Comparison of ENCODE assay signal across 10 cellular contexts in the genomic region with DNA sequence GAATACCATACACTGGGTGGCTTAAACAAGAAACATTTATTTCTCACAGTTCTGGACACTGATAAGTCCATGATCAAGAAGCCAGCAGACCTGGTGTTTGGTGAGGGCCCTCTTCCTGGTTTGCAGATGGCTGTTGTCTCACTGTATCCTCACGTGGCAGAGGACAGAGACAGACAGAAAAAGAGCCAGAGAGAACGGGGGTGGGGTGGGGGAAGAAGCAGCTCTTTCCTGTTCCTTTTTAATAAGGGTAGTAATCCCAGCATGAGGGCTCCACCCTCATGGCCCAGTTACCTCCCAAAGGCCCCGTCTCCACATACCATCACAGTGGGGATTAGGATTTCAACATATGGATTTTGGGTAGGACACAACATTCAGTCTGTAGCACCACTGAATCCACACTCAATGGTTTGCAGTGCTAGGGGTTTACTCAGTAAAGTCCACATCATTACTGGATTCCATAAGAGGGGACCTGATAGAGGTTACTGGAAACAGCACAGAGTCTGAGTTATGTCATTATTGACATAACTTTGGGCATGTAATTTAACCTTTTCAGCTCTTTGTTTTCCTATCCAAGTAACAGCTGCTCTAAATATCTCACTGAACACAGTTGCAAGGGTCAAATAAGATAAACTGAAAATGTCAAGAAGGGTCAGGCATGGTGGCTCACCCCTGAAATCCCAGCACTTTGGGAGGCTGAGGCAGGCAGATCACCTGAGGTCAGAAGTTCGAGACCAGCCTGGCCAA. TPM values are rescaled to one million over a fixed set of nuclear protein-coding genes. Genes with fewer than 3 reads are reported as not detected.
DNase-seq lines count a peak whose midpoint lies in the region; ATAC-seq and TF ChIP-seq lines count a peak whose summit lies in the region.
"Had no signal": no experiment of that assay in that cellular context is flagged by ENCODE, and none has a peak within 500 bp of the region (broad histone marks: within the 10 kb centered on the region; RNA-seq: fewer than 3 reads in every experiment).

No MANE protein-coding gene starts in this region.

- no peak overlapping the region for H3K9ac ChIP-seq in rectal smooth muscle tissue (ENCODE audit: low read length)

- H3K9me3 Mint-ChIP-seq in T-cell, result no peaks in the 10 kb centered on the region

- H3K27me3 ChIP-seq in HL-60 (ENCODE audit: insufficient read depth, poor library complexity, severe bottlenecking) (no peaks in the 10 kb centered on the region), heart right ventricle (no peaks in the 10 kb centered on the region), rectal smooth muscle tissue (ENCODE audit: control insufficient read depth, insufficient read depth, low read length) (no peaks in the 10 kb centered on the region)
- H3K27me3 ChIP-seq: breast epithelium had no signal

- H3K27me3 Mint-ChIP-seq in T-cell, result no peaks in the 10 kb centered on the region
- H3K27me3 Mint-ChIP-seq: T-helper 17 cell had no signal

- TF ChIP-seq CTCF in HL-60 (IDR thresholded peaks at IDR 0.05; ENCODE audit: insufficient read depth, low read length) (no peak), heart right ventricle (IDR thresholded peaks at IDR 0.05) (no peak)

- peaks cover 4% of the 10 kb centered on the region for H3K36me3 Mint-ChIP-seq in T-cell

- H3K4me3 ChIP-seq in HL-60 (replicated peaks; ENCODE audit: insufficient read depth, low read length) (no peak overlapping the region), heart right ventricle (no peak overlapping the region), rectal smooth muscle tissue (ENCODE audit: low read length) (no peak overlapping the region)
- H3K4me3 ChIP-seq: breast epithelium had no signal

- intact Hi-C loops in heart right ventricle (cut with DNase I), result loop anchor here in 4 of 10 donors (5.0 to 10.0 kb wide), 4 partner anchors 185 to 618 kb away; partner anchors contain the start of genes ASB8 (in 1 of the 4) and TMEM106C (in 1 of the 4)

- no peak overlapping the region for H3K4me3 Mint-ChIP-seq in T-cell
- H3K4me3 Mint-ChIP-seq: T-helper 17 cell had no signal

- POLR2A ChIA-PET in T-cell (lab: Charles Lee), result interaction anchor here in 1 of 2 donors (0.6 kb wide), 2 partner anchors 66 to 1376 kb away, joined by 3 to 4 read pairs; no protein-coding TSS in a partner anchor

- H3K36me3 ChIP-seq in heart right ventricle, result no peaks in the 10 kb centered on the region
- H3K36me3 ChIP-seq in rectal smooth muscle tissue (ENCODE audit: control insufficient read depth, insufficient read depth, low read length), result no peaks in the 10 kb centered on the region
- H3K36me3 ChIP-seq: breast epithelium had no signal

- 56 to 59% methylated on average over 4 of the region's 4 CpGs for WGBS in heart right ventricle, 2 donors

- H3K4me1 ChIP-seq in heart right ventricle (peaks cover 0 to 23% (median 13%) of the 10 kb centered on the region in 9 donors), rectal smooth muscle tissue (ENCODE audit: control insufficient read depth, insufficient read depth, low read length) (peaks cover 9% of the 10 kb centered on the region)
- H3K4me1 ChIP-seq: breast epithelium had no signal

- H3K4me1 Mint-ChIP-seq in T-cell, result peaks cover 14 to 17% (median 15%) of the 10 kb centered on the region in 3 donors

- DNase-seq in HL-60 (ENCODE audit: low read depth in 1 of 2, low spot score in 1 of 2) (peak; percentile 13 to 64), OCI-M1 (lab: John Stamatoyannopoulos, UW) (peak; percentile 70), heart right ventricle (no peak), T-cell (no peak)
- DNase-seq: NCI-H2107, T-helper 17 cell had no signal

- H3K27ac Mint-ChIP-seq in T-cell, result peak overlapping the region in 1 of 2 donors; percentile 23

- ATAC-seq in heart right ventricle, result peak in 7 of 8 donors; percentile 28 to 53 (median 31)
- no peak for ATAC-seq in GM21367 (IDR thresholded peaks at IDR 0.05; ENCODE audit: unreplicated experiment)
- ATAC-seq in T-cell (replicated peaks in 1 of 4), result no peak
- ATAC-seq in SK-N-SH treated with all-trans-retinoic acid at 6 μM for 48 hours, result no peak

- CTCF ChIA-PET in T-cell (lab: Charles Lee), result interaction anchor here (0.5 to 2.0 kb wide), 12 partner anchors 14 to 1503 kb away, joined by 3 to 11 read pairs (median 4); no protein-coding TSS in a partner anchor

- H3K27ac ChIP-seq in HL-60 (replicated peaks), result peak overlapping the region; percentile 37
- H3K27ac ChIP-seq in heart right ventricle, result peak overlapping the region in 2 of 10 donors; percentile 13 to 26
- H3K27ac ChIP-seq in rectal smooth muscle tissue (ENCODE audit: low read depth, low read length), result peak overlapping the region; percentile 30
- H3K27ac ChIP-seq: breast epithelium had no signal

- H3K9me3 ChIP-seq in heart right ventricle, result no peaks in the 10 kb centered on the region
- H3K9me3 ChIP-seq: breast epithelium had no signal

TF ChIP-seq in SK-N-SH treated with all-trans-retinoic acid at 6 μM for 48 hours, 23 proteins besides CTCF, POLR2A, EP300 and RAD21:
- TF ChIP-seq PPARA (CRISPR knock-in tag; IDR thresholded peaks at IDR 0.05; ENCODE audit: borderline replicate concordance) (no peak), ZNF8 (CRISPR knock-in tag; IDR thresholded peaks at IDR 0.05) (no peak), ESRRG (CRISPR knock-in tag; IDR thresholded peaks at IDR 0.05) (no peak), GLIS3 (CRISPR knock-in tag; IDR thresholded peaks at IDR 0.05) (no peak), TCF4 (CRISPR knock-in tag; IDR thresholded peaks at IDR 0.05; ENCODE audit: borderline replicate concordance) (no peak), POU6F1 (CRISPR knock-in tag; IDR thresholded peaks at IDR 0.05; ENCODE audit: borderline replicate concordance, low read depth) (no peak), ZC3H10 (CRISPR knock-in tag; IDR thresholded peaks at IDR 0.05) (no peak), CSDC2 (CRISPR knock-in tag; IDR thresholded peaks at IDR 0.05) (no peak), OSR1 (CRISPR knock-in tag; IDR thresholded peaks at IDR 0.05) (no peak), ZFP30 (CRISPR knock-in tag; IDR thresholded peaks at IDR 0.05) (no peak), TOX (CRISPR knock-in tag; IDR thresholded peaks at IDR 0.05; ENCODE audit: borderline replicate concordance) (no peak)
- TF ChIP-seq, protein P1, sequence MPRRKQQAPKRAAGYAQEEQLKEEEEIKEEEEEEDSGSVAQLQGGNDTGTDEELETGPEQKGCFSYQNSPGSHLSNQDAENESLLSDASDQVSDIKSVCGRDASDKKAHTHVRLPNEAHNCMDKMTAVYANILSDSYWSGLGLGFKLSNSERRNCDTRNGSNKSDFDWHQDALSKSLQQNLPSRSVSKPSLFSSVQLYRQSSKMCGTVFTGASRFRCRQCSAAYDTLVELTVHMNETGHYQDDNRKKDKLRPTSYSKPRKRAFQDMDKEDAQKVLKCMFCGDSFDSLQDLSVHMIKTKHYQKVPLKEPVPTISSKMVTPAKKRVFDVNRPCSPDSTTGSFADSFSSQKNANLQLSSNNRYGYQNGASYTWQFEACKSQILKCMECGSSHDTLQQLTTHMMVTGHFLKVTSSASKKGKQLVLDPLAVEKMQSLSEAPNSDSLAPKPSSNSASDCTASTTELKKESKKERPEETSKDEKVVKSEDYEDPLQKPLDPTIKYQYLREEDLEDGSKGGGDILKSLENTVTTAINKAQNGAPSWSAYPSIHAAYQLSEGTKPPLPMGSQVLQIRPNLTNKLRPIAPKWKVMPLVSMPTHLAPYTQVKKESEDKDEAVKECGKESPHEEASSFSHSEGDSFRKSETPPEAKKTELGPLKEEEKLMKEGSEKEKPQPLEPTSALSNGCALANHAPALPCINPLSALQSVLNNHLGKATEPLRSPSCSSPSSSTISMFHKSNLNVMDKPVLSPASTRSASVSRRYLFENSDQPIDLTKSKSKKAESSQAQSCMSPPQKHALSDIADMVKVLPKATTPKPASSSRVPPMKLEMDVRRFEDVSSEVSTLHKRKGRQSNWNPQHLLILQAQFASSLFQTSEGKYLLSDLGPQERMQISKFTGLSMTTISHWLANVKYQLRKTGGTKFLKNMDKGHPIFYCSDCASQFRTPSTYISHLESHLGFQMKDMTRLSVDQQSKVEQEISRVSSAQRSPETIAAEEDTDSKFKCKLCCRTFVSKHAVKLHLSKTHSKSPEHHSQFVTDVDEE (CRISPR knock-in tag; IDR thresholded peaks at IDR 0.05), result no peak
TF ChIP-seq in SK-N-SH treated with all-trans-retinoic acid at 6 μM for 48 hours: peak in this region for 0.

RNA-seq across cellular contexts. Expression of gene RPAP3, which starts 53.2 kb away (rescaled TPM):
- total RNA-seq in heart right ventricle (10 to 100 TPM; 18.6 to 28.0 (median 21.8) TPM), T-cell (10 to 100 TPM; 24.0 to 33.5 (median 29.4) TPM)
- 10 to 100 TPM in 1 of 2 donors, 1 to 10 TPM in 1; 4.8 to 10.1 TPM for polyA plus RNA-seq in heart right ventricle

Comparison
In these comparisons a context has a peak if more than half of its experiments do, and no peak if none do; other contexts are left out.
1. DNase-seq: peak in HL-60 (2 of 2) and OCI-M1 (single experiment); none in heart right ventricle (0 of 2) and T-cell (0 of 34).
2. ATAC-seq: peak in heart right ventricle (7 of 8); none in GM21367 (single experiment), T-cell (0 of 4) and SK-N-SH treated with all-trans-retinoic acid at 6 μM for 48 hours (single experiment).